ENCODE assay signal across 20 cellular contexts in genomic region chr4:37471971-37472370, GRCh38.
DNase-seq lines count a peak whose midpoint lies in the region; FAIRE-seq and TF ChIP-seq lines count a peak whose summit lies in the region.
"Had no signal": no experiment of that assay in that cellular context is flagged by ENCODE, and none has a peak within 500 bp of the region (broad histone marks: within the 10 kb centered on the region; RNA-seq: fewer than 3 reads in every experiment).

No MANE protein-coding gene starts in this region.

- TF ChIP-seq POLR2A in NB4 (IDR thresholded peaks at IDR 0.05; ENCODE audit: extremely low read depth, insufficient read length): no peak

- FAIRE-seq in D721Med (lab: Jason Lieb, UNC): no peak
- FAIRE-seq: astrocyte, GM18507, keratinocyte had no signal

- DNase-seq in Ammon's horn (ENCODE audit: low spot score): peak; percentile 49
- peak; percentile 32 for DNase-seq in NB4 (ENCODE audit: low read depth)
- DNase-seq in epithelial cell of esophagus (ENCODE audit: low read depth): peak; percentile 53
- DNase-seq in mucosa of gallbladder (ENCODE audit: low spot score): peak; percentile 61
- no peak for DNase-seq in activated CD8-positive, alpha-beta memory T cell treated with anti-CD3 and anti-CD28 coated beads, Interleukin-2, amount 50 U/mL, for 48 hours
- no peak for DNase-seq in NCI-H187 (lab: John Stamatoyannopoulos, UW)
- DNase-seq in D721Med (ENCODE audit: insufficient read length, low spot score): no peak
- no peak for DNase-seq in HPDE6-E6E7 (ENCODE audit: extremely low spot score)
- DNase-seq: ACHN; cortex of kidney; heart left ventricle; MG63; natural killer cell; stimulated activated CD4-positive, alpha-beta T cell treated with anti-CD3 and anti-CD28 coated beads, Interleukin-2, amount 100 ng/mL, for 24 hours; testis; WERI-Rb-1 had no signal

- no peak for TF ChIP-seq CTCF in NB4 (IDR thresholded peaks at IDR 0.05; ENCODE audit: low read depth, low read length)
- no peak for TF ChIP-seq CTCF in epithelial cell of esophagus (IDR thresholded peaks at IDR 0.05; ENCODE audit: insufficient read depth, low read depth, low read length, missing control alignments)
- no peak for TF ChIP-seq CTCF in D721Med (IDR thresholded peaks at IDR 0.05; ENCODE audit: insufficient read depth, missing control alignments)

- H3K4me3 ChIP-seq in NB4 (ENCODE audit: low read depth, low read length) (no peak overlapping the region), epithelial cell of esophagus (ENCODE audit: low read length) (no peak overlapping the region)
- H3K4me3 ChIP-seq: heart left ventricle, MG63, SK-N-MC, testis had no signal

Comparison
In these comparisons a context has a peak if more than half of its experiments do, and no peak if none do; other contexts are left out.
1. DNase-seq: peak in Ammon's horn (single experiment), NB4 (single experiment), epithelial cell of esophagus (single experiment) and mucosa of gallbladder (single experiment); none in activated CD8-positive, alpha-beta memory T cell treated with anti-CD3 and anti-CD28 coated beads, Interleukin-2, amount 50 U/mL, for 48 hours (single experiment), NCI-H187 (0 of 2), D721Med (single experiment) and HPDE6-E6E7 (single experiment).